11 cellular contexts compared by ENCODE assay signal in genomic region chr7:27110163-27110976, GRCh38. TPM values are rescaled to one million over a fixed set of nuclear protein-coding genes. Genes with fewer than 3 reads are reported as not detected.
DNase-seq lines count a peak whose midpoint lies in the region; ATAC-seq and TF ChIP-seq lines count a peak whose summit lies in the region.
"Had no signal": no experiment of that assay in that cellular context is flagged by ENCODE, and none has a peak within 500 bp of the region (broad histone marks: within the 10 kb centered on the region; RNA-seq: fewer than 3 reads in every experiment).

No MANE protein-coding gene starts in this region.

- peak overlapping the region; percentile 72 for H3K27ac Mint-ChIP-seq in Calu3 (ENCODE audit: unreplicated experiment)

- TF ChIP-seq CTCF in Calu3 (IDR thresholded peaks at IDR 0.05; ENCODE audit: unreplicated experiment) = no peak
- peak in 1 of 4 experiments; percentile 5 for TF ChIP-seq CTCF in gastroesophageal sphincter (IDR thresholded peaks at IDR 0.05)
- no peak for TF ChIP-seq CTCF in psoas muscle (IDR thresholded peaks at IDR 0.05)

- no peaks in the 10 kb centered on the region for H3K27me3 Mint-ChIP-seq in Calu3 (ENCODE audit: unreplicated experiment)

- BruUV-seq in Calu3 (replicated peaks; lab: Mats Ljungman, UMichigan) = no TSS peak

- H3K9me3 Mint-ChIP-seq in Calu3 (ENCODE audit: low read depth, unreplicated experiment) = no peaks in the 10 kb centered on the region

- peaks cover 40% of the 10 kb centered on the region for H3K4me1 Mint-ChIP-seq in Calu3 (ENCODE audit: low read depth, unreplicated experiment)

- DNase-seq in Calu3 = no peak
- peak; percentile 96 for DNase-seq in RPMI7951 (ENCODE audit: low read depth)
- peak; percentile 79 for DNase-seq in psoas muscle
- DNase-seq in DMS153 treated with DMSO at 0.1 percent for 48 hours (lab: John Stamatoyannopoulos, UW; ENCODE audit: unreplicated experiment) = no peak
- no peak for DNase-seq in HPDE6-E6E7 (ENCODE audit: extremely low spot score)
- DNase-seq: activated CD4-positive, CD25-positive, alpha-beta regulatory T cell treated with anti-CD3 and anti-CD28 coated beads, Interleukin-2, amount 50 U/mL, for 72 hours; GDM1; NCI-H2029 had no signal

- H3K27ac ChIP-seq in gastroesophageal sphincter (peak overlapping the region; percentile 94 to 99 (median 98)), psoas muscle (peak overlapping the region; percentile 68)

- H3K4me1 ChIP-seq in gastroesophageal sphincter (peaks cover 0 to 69% (median 21%) of the 10 kb centered on the region in 3 donors), psoas muscle (peaks cover 43% of the 10 kb centered on the region)

- intact Hi-C loops in Calu3 (cut with micrococcal nuclease; ENCODE audit: unreplicated experiment) = no loop called here
- intact Hi-C loops in psoas muscle (cut with DNase I) = no loop called here

- no peaks in the 10 kb centered on the region for H3K9me3 ChIP-seq in gastroesophageal sphincter
- H3K9me3 ChIP-seq in psoas muscle = no peaks in the 10 kb centered on the region

- CTCF ChIA-PET in Calu3 (lab: Charles Lee) = interaction anchor here (1.8 kb wide), 1 partner anchor 11 kb away, joined by 5 read pairs; no protein-coding TSS in a partner anchor

- H3K4me3 ChIP-seq in gastroesophageal sphincter (peak overlapping the region; percentile 1 to 79), psoas muscle (peak overlapping the region; percentile 33)

- ATAC-seq in gastroesophageal sphincter (peak; percentile 56), psoas muscle (peak in 3 of 4 donors; percentile 27 to 66 (median 47)), GM18868 (IDR thresholded peaks at IDR 0.05; ENCODE audit: unreplicated experiment) (no peak), GM21576 (IDR thresholded peaks at IDR 0.05; ENCODE audit: unreplicated experiment) (no peak)

- H3K36me3 ChIP-seq in gastroesophageal sphincter (no peaks in the 10 kb centered on the region), psoas muscle (ENCODE audit: insufficient read depth in 1 of 2, low read depth in 1 of 2) (no peaks in the 10 kb centered on the region)

- no peak for TF ChIP-seq POLR2A in gastroesophageal sphincter (IDR thresholded peaks at IDR 0.05)

- peak overlapping the region; percentile 78 for H3K4me3 Mint-ChIP-seq in Calu3 (ENCODE audit: low read depth, unreplicated experiment)

- H3K36me3 Mint-ChIP-seq in Calu3 (ENCODE audit: insufficient read depth, unreplicated experiment) = peaks cover 32% of the 10 kb centered on the region

- WGBS in gastroesophageal sphincter (ENCODE audit: low coverage in 1 of 2), 2 donors = 21 to 23% methylated on average over 7 to 13 of the region's 64 CpGs
- 59 to 67% (median 66%) methylated on average over 49 to 64 of the region's 64 CpGs for WGBS in psoas muscle, 3 donors

- H3K27me3 ChIP-seq in gastroesophageal sphincter (no peaks in the 10 kb centered on the region), psoas muscle (ENCODE audit: insufficient read depth in 3 of 3, low read length in 2 of 3) (no peaks in the 10 kb centered on the region)

- no peak for TF ChIP-seq EP300 in gastroesophageal sphincter (IDR thresholded peaks at IDR 0.05)

RNA-seq across cellular contexts. Expression of gene HOXA2, which starts 7.9 kb away (rescaled TPM):
- total RNA-seq in Calu3 (2022) = 1.9 and 3.2 TPM in 2 replicates
- 0.84 and 1.1 TPM in 2 replicates for total RNA-seq in RPMI7951 (2014; rRNA removed; shearing (Covaris generic))
- total RNA-seq in gastroesophageal sphincter = 1 to 10 TPM; 3.1 to 7.0 (median 5.0) TPM
- total RNA-seq in psoas muscle = 1 to 10 TPM in 1 of 4 donors, under 1 TPM in 3; 0.17 to 1.1 (median 0.53) TPM
- under 1 TPM; 0.23 to 0.42 (median 0.29) TPM for polyA plus RNA-seq in psoas muscle

RNA-seq across cellular contexts. Expression of gene HOXA1, which starts 14.6 kb away (rescaled TPM):
- 0.24 and 0.44 TPM in 2 replicates for total RNA-seq in Calu3 (2022)
- 6.2 and 7.3 TPM in 2 replicates for total RNA-seq in RPMI7951 (2014; rRNA removed; shearing (Covaris generic))
- total RNA-seq in gastroesophageal sphincter = 1 to 10 TPM in 1 of 4 donors, under 1 TPM in 2, not detected in 1; 0.23 to 2.3 (median 0.27) TPM
- under 1 TPM in 2 of 4 donors, not detected in 2; 0.17 to 0.21 TPM for total RNA-seq in psoas muscle
- polyA plus RNA-seq in psoas muscle = under 1 TPM; 0.03 to 0.22 (median 0.22) TPM

RNA-seq across cellular contexts. Expression of gene HOXA4, which starts 20.2 kb away (rescaled TPM):
- 1.0 and 1.2 TPM in 2 replicates for total RNA-seq in Calu3 (2022)
- total RNA-seq in RPMI7951 (2014; rRNA removed; shearing (Covaris generic)) = 4.3 and 9.7 TPM in 2 replicates
- 10 to 100 TPM in 3 of 4 donors, 1 to 10 TPM in 1; 8.6 to 20.2 (median 15.3) TPM for total RNA-seq in gastroesophageal sphincter
- total RNA-seq in psoas muscle = 10 to 100 TPM in 2 of 4 donors, 1 to 10 TPM in 2; 7.2 to 11.5 (median 9.1) TPM
- 10 to 100 TPM in 2 of 3 donors, 1 to 10 TPM in 1; 6.8 to 20.8 (median 12.5) TPM for polyA plus RNA-seq in psoas muscle

RNA-seq across cellular contexts. Expression of gene HOXA5, which starts 33.1 kb away (rescaled TPM):
- total RNA-seq in Calu3 (2022) = 8.3 and 10.6 TPM in 2 replicates
- total RNA-seq in RPMI7951 (2014; rRNA removed; shearing (Covaris generic)) = 4.7 and 5.6 TPM in 2 replicates
- 10 to 100 TPM; 11.0 to 34.6 (median 29.3) TPM for total RNA-seq in gastroesophageal sphincter
- total RNA-seq in psoas muscle = 10 to 100 TPM in 1 of 4 donors, 1 to 10 TPM in 3; 4.7 to 18.8 (median 8.1) TPM
- polyA plus RNA-seq in psoas muscle = 1 to 10 TPM; 2.6 to 7.6 (median 4.6) TPM

RNA-seq across cellular contexts. Expression of gene HOXA6, which starts 37.2 kb away (rescaled TPM):
- total RNA-seq in Calu3 (2022) (11.4 and 12.4 TPM in 2 replicates), gastroesophageal sphincter (10 to 100 TPM in 1 of 4 donors, under 1 TPM in 1, not detected in 2; 0.46 to 12.7 TPM), psoas muscle (1 to 10 TPM; 2.5 to 3.7 (median 3.1) TPM)
- total RNA-seq in RPMI7951 (2014; rRNA removed; shearing (Covaris generic)) = 1.8 and 7.2 TPM in 2 replicates
- polyA plus RNA-seq in psoas muscle = 1 to 10 TPM in 2 of 3 donors, under 1 TPM in 1; 0.64 to 3.2 (median 1.5) TPM

Comparison
In these comparisons a context has a peak if more than half of its experiments do, and no peak if none do; other contexts are left out.
1. DNase-seq: peak in RPMI7951 (single experiment) and psoas muscle (2 of 2); none in Calu3 (single experiment), DMS153 treated with DMSO at 0.1 percent for 48 hours (single experiment) and HPDE6-E6E7 (single experiment).
2. ATAC-seq: peak in gastroesophageal sphincter (single experiment) and psoas muscle (3 of 4); none in GM18868 (single experiment) and GM21576 (single experiment).